ENCODE assay signal across 6 cellular contexts in genomic region chr19:54939538-54939937, GRCh38. TPM values are rescaled to one million over a fixed set of nuclear protein-coding genes. Genes with fewer than 3 reads are reported as not detected.
"Had no signal": no experiment of that assay in that cellular context is flagged by ENCODE, and none has a peak within 500 bp of the region (broad histone marks: within the 10 kb centered on the region; RNA-seq: fewer than 3 reads in every experiment).

No MANE protein-coding gene starts in this region.

RNA-seq across cellular contexts. Expression of gene NLRP7, which starts 7.8 kb away (rescaled TPM):
- total RNA-seq: M059J, Right ventricle myocardium inferior, RPMI7951 had no signal

RNA-seq across cellular contexts. Expression of gene NLRP2, which starts 26.6 kb away (rescaled TPM):
- total RNA-seq: M059J, SJCRH30, SK-MEL-5 had no signal

RNA-seq across cellular contexts. Expression of gene NCR1, which starts 33.6 kb away (rescaled TPM):
- total RNA-seq: M059J, PC-9, Right ventricle myocardium inferior, RPMI7951, SJCRH30, SK-MEL-5 had no signal
